In the genomic region with DNA sequence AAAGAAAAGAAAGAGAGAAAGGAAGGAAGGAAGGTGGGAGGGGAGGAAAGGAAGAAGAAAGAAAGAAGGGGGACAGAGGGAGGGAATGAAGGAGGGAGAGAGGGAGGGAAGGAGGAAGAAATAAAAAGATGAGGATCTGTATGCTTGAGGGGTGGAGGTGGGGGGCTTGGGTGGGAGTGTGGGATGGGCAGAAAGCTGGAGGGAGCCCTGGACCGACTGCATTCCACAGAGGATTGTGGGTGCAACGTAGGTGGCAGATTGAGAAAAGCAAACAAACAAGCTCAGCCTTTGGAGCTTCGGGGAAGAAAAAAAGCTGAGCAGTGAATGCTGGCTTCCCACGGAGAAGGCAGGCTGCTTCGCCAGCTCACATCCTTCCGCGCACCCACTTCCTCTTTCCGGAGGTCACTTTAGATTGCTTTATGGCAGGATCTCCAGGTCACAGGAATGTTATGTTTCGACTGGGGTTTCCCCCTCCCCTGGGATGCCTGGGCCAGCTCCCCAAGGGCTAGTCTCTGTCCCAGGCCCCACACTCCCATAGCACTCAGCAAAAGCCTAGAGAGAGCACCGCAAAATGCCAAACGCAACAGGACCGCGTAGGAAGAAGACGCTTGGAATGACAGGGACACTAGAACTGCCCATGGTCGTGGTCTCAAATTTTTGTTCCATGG, we compare ENCODE assay signal across 1 cellular context.
A peak's percentile ranks its signal among the peaks of the same experiment; 100 is the strongest.
TF ChIP-seq lines count a peak whose summit lies in the region.

No MANE protein-coding gene starts in this region.

TF ChIP-seq in HepG2, 621 proteins besides CTCF, POLR2A, EP300 and RAD21 (continued from another document and continues in another):
- TF ChIP-seq, protein P1, sequence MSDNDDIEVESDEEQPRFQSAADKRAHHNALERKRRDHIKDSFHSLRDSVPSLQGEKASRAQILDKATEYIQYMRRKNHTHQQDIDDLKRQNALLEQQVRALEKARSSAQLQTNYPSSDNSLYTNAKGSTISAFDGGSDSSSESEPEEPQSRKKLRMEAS (IDR thresholded peaks at IDR 0.05): peak; percentile 70
- TF ChIP-seq, protein P2, sequence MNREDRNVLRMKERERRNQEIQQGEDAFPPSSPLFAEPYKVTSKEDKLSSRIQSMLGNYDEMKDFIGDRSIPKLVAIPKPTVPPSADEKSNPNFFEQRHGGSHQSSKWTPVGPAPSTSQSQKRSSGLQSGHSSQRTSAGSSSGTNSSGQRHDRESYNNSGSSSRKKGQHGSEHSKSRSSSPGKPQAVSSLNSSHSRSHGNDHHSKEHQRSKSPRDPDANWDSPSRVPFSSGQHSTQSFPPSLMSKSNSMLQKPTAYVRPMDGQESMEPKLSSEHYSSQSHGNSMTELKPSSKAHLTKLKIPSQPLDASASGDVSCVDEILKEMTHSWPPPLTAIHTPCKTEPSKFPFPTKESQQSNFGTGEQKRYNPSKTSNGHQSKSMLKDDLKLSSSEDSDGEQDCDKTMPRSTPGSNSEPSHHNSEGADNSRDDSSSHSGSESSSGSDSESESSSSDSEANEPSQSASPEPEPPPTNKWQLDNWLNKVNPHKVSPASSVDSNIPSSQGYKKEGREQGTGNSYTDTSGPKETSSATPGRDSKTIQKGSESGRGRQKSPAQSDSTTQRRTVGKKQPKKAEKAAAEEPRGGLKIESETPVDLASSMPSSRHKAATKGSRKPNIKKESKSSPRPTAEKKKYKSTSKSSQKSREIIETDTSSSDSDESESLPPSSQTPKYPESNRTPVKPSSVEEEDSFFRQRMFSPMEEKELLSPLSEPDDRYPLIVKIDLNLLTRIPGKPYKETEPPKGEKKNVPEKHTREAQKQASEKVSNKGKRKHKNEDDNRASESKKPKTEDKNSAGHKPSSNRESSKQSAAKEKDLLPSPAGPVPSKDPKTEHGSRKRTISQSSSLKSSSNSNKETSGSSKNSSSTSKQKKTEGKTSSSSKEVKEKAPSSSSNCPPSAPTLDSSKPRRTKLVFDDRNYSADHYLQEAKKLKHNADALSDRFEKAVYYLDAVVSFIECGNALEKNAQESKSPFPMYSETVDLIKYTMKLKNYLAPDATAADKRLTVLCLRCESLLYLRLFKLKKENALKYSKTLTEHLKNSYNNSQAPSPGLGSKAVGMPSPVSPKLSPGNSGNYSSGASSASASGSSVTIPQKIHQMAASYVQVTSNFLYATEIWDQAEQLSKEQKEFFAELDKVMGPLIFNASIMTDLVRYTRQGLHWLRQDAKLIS (CRISPR knock-in tag; IDR thresholded peaks at IDR 0.05): no peak
- TF ChIP-seq ZBTB3 (CRISPR knock-in tag; IDR thresholded peaks at IDR 0.05; ENCODE audit: borderline replicate concordance, low read depth): no peak
- peak; percentile 48; the same call in 1 of the 2 replicates for TF ChIP-seq ZNF605 (CRISPR knock-in tag; IDR thresholded peaks at IDR 0.05)
- no peak for TF ChIP-seq ZNF83 (CRISPR knock-in tag; IDR thresholded peaks at IDR 0.05; ENCODE audit: borderline replicate concordance)
- no peak for TF ChIP-seq ZSCAN25 (CRISPR knock-in tag; IDR thresholded peaks at IDR 0.05)
- 0 out of 2 replicates have a peak, but pooled peaks have one; percentile 30 for TF ChIP-seq PRMT3 (CRISPR knock-in tag; IDR thresholded peaks at IDR 0.05; ENCODE audit: borderline replicate concordance, low read depth)
- no peak for TF ChIP-seq RARG (CRISPR knock-in tag; IDR thresholded peaks at IDR 0.05; ENCODE audit: low read depth)
- TF ChIP-seq, protein P3, sequence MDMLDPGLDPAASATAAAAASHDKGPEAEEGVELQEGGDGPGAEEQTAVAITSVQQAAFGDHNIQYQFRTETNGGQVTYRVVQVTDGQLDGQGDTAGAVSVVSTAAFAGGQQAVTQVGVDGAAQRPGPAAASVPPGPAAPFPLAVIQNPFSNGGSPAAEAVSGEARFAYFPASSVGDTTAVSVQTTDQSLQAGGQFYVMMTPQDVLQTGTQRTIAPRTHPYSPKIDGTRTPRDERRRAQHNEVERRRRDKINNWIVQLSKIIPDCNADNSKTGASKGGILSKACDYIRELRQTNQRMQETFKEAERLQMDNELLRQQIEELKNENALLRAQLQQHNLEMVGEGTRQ (IDR thresholded peaks at IDR 0.05; ENCODE audit: low read depth, low read length): no peak
- TF ChIP-seq, protein P3 (CRISPR knock-in tag; IDR thresholded peaks at IDR 0.05; ENCODE audit: borderline replicate concordance): no peak
- TF ChIP-seq, protein P4, sequence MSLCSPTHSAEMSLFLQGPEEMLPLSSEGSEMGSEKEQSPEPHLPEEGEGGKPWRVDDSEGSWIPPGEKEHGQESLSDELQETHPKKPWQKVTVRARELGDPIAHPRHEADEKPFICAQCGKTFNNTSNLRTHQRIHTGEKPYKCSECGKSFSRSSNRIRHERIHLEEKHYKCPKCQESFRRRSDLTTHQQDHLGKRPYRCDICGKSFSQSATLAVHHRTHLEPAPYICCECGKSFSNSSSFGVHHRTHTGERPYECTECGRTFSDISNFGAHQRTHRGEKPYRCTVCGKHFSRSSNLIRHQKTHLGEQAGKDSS (CRISPR knock-in tag; IDR thresholded peaks at IDR 0.05; ENCODE audit: borderline replicate concordance, low read depth): no peak
- no peak for TF ChIP-seq GTF3A (CRISPR knock-in tag; conservative IDR thresholded peaks at IDR 0.05)
- no peak for TF ChIP-seq PAF1 (CRISPR knock-in tag; IDR thresholded peaks at IDR 0.05)
- no peak for TF ChIP-seq PCBP1 (IDR thresholded peaks at IDR 0.05; ENCODE audit: borderline replicate concordance, low read depth, low read length)
- no peak for TF ChIP-seq TSC22D2 (CRISPR knock-in tag; IDR thresholded peaks at IDR 0.05; ENCODE audit: borderline replicate concordance)
- TF ChIP-seq ZNF225 (CRISPR knock-in tag; IDR thresholded peaks at IDR 0.05): no peak
- no peak for TF ChIP-seq RELA (CRISPR knock-in tag; IDR thresholded peaks at IDR 0.05)
- TF ChIP-seq, protein P5, sequence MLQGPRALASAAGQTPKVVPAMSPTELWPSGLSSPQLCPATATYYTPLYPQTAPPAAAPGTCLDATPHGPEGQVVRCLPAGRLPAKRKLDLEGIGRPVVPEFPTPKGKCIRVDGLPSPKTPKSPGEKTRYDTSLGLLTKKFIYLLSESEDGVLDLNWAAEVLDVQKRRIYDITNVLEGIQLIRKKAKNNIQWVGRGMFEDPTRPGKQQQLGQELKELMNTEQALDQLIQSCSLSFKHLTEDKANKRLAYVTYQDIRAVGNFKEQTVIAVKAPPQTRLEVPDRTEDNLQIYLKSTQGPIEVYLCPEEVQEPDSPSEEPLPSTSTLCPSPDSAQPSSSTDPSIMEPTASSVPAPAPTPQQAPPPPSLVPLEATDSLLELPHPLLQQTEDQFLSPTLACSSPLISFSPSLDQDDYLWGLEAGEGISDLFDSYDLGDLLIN (CRISPR knock-in tag; IDR thresholded peaks at IDR 0.05; ENCODE audit: borderline replicate concordance): no peak
- TF ChIP-seq, protein P6, sequence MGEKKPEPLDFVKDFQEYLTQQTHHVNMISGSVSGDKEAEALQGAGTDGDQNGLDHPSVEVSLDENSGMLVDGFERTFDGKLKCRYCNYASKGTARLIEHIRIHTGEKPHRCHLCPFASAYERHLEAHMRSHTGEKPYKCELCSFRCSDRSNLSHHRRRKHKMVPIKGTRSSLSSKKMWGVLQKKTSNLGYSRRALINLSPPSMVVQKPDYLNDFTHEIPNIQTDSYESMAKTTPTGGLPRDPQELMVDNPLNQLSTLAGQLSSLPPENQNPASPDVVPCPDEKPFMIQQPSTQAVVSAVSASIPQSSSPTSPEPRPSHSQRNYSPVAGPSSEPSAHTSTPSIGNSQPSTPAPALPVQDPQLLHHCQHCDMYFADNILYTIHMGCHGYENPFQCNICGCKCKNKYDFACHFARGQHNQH (CRISPR knock-in tag; IDR thresholded peaks at IDR 0.05): peak; percentile 78
- peak; percentile 51; the same call in 1 of the 2 replicates for TF ChIP-seq KMT2A (CRISPR knock-in tag; IDR thresholded peaks at IDR 0.05)
- peak; percentile 44 for TF ChIP-seq GABPA (IDR thresholded peaks at IDR 0.05; ENCODE audit: low read depth, low read length)
- TF ChIP-seq GABPA (CRISPR knock-in tag; IDR thresholded peaks at IDR 0.05; ENCODE audit: low read depth): peak; percentile 83
- TF ChIP-seq CHCHD3 (CRISPR knock-in tag; IDR thresholded peaks at IDR 0.05): no peak
- TF ChIP-seq, protein P7, sequence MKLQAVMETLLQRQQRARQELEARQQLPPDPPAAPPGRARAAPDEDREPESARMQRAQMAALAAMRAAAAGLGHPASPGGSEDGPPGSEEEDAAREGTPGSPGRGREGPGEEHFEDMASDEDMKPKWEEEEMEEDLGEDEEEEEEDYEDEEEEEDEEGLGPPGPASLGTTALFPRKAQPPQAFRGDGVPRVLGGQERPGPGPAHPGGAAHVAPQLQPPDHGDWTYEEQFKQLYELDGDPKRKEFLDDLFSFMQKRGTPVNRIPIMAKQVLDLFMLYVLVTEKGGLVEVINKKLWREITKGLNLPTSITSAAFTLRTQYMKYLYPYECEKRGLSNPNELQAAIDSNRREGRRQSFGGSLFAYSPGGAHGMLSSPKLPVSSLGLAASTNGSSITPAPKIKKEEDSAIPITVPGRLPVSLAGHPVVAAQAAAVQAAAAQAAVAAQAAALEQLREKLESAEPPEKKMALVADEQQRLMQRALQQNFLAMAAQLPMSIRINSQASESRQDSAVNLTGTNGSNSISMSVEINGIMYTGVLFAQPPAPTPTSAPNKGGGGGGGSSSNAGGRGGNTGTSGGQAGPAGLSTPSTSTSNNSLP (IDR thresholded peaks at IDR 0.05; ENCODE audit: low read depth, low read length): no peak
- TF ChIP-seq ZNF629 (CRISPR knock-in tag; conservative IDR thresholded peaks at IDR 0.05): no peak
- TF ChIP-seq, protein P8, sequence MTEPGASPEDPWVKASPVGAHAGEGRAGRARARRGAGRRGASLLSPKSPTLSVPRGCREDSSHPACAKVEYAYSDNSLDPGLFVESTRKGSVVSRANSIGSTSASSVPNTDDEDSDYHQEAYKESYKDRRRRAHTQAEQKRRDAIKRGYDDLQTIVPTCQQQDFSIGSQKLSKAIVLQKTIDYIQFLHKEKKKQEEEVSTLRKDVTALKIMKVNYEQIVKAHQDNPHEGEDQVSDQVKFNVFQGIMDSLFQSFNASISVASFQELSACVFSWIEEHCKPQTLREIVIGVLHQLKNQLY (CRISPR knock-in tag; IDR thresholded peaks at IDR 0.05): peak; percentile 37; the same call in 1 of the 2 replicates
- TF ChIP-seq MTA1 (CRISPR knock-in tag; IDR thresholded peaks at IDR 0.05; ENCODE audit: borderline replicate concordance): no peak; the same call in 1 of the 2 replicates
- TF ChIP-seq, protein P9, sequence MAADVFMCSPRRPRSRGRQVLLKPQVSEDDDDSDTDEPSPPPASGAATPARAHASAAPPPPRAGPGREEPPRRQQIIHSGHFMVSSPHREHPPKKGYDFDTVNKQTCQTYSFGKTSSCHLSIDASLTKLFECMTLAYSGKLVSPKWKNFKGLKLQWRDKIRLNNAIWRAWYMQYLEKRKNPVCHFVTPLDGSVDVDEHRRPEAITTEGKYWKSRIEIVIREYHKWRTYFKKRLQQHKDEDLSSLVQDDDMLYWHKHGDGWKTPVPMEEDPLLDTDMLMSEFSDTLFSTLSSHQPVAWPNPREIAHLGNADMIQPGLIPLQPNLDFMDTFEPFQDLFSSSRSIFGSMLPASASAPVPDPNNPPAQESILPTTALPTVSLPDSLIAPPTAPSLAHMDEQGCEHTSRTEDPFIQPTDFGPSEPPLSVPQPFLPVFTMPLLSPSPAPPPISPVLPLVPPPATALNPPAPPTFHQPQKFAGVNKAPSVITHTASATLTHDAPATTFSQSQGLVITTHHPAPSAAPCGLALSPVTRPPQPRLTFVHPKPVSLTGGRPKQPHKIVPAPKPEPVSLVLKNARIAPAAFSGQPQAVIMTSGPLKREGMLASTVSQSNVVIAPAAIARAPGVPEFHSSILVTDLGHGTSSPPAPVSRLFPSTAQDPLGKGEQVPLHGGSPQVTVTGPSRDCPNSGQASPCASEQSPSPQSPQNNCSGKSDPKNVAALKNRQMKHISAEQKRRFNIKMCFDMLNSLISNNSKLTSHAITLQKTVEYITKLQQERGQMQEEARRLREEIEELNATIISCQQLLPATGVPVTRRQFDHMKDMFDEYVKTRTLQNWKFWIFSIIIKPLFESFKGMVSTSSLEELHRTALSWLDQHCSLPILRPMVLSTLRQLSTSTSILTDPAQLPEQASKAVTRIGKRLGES (CRISPR knock-in tag; IDR thresholded peaks at IDR 0.05; ENCODE audit: borderline replicate concordance): no peak
- no peak for TF ChIP-seq ZEB1 (IDR thresholded peaks at IDR 0.05; ENCODE audit: insufficient replicate concordance, low read depth)
- TF ChIP-seq PITX1 (CRISPR knock-in tag; IDR thresholded peaks at IDR 0.05): peak; percentile 43
- TF ChIP-seq, protein P10, sequence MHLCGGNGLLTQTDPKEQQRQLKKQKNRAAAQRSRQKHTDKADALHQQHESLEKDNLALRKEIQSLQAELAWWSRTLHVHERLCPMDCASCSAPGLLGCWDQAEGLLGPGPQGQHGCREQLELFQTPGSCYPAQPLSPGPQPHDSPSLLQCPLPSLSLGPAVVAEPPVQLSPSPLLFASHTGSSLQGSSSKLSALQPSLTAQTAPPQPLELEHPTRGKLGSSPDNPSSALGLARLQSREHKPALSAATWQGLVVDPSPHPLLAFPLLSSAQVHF (CRISPR knock-in tag; IDR thresholded peaks at IDR 0.05): no peak
- no peak for TF ChIP-seq ZIK1 (CRISPR knock-in tag; IDR thresholded peaks at IDR 0.05; ENCODE audit: borderline replicate concordance, low read depth)
- peak; percentile 38; the same call in 1 of the 2 replicates for TF ChIP-seq MIER2 (CRISPR knock-in tag; IDR thresholded peaks at IDR 0.05)
- TF ChIP-seq ZNF619 (CRISPR knock-in tag; IDR thresholded peaks at IDR 0.05): no peak
- TF ChIP-seq HOXA9 (CRISPR knock-in tag; IDR thresholded peaks at IDR 0.05; ENCODE audit: borderline replicate concordance): no peak
- TF ChIP-seq ZNF878 (CRISPR knock-in tag; IDR thresholded peaks at IDR 0.05): 0 out of 2 replicates have a peak, but pooled peaks have one; percentile 52
- TF ChIP-seq SRSF1 (optimal IDR thresholded peaks at IDR 0.05; ENCODE audit: low read depth, low read length): no peak
- TF ChIP-seq MAZ (IDR thresholded peaks at IDR 0.05; ENCODE audit: borderline replicate concordance, low read depth, low read length): no peak
- TF ChIP-seq MAZ (CRISPR knock-in tag; IDR thresholded peaks at IDR 0.05; ENCODE audit: low read depth): peak; percentile 21; the same call in 1 of the 2 replicates
- no peak for TF ChIP-seq ZNF264 (CRISPR knock-in tag; IDR thresholded peaks at IDR 0.05)
- peak; percentile 62 for TF ChIP-seq PHF5A (CRISPR knock-in tag; IDR thresholded peaks at IDR 0.05; ENCODE audit: low read depth, unreplicated experiment)
- no peak for TF ChIP-seq ZZZ3 (CRISPR knock-in tag; IDR thresholded peaks at IDR 0.05; ENCODE audit: borderline replicate concordance)
- peak; percentile 50; the same call in 1 of the 2 replicates for TF ChIP-seq HOXA3 (CRISPR knock-in tag; IDR thresholded peaks at IDR 0.05)
- TF ChIP-seq, protein P11, sequence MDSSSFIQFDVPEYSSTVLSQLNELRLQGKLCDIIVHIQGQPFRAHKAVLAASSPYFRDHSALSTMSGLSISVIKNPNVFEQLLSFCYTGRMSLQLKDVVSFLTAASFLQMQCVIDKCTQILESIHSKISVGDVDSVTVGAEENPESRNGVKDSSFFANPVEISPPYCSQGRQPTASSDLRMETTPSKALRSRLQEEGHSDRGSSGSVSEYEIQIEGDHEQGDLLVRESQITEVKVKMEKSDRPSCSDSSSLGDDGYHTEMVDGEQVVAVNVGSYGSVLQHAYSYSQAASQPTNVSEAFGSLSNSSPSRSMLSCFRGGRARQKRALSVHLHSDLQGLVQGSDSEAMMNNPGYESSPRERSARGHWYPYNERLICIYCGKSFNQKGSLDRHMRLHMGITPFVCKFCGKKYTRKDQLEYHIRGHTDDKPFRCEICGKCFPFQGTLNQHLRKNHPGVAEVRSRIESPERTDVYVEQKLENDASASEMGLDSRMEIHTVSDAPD (CRISPR knock-in tag; IDR thresholded peaks at IDR 0.05): no peak
- peak; percentile 80 for TF ChIP-seq FOXA3 (CRISPR knock-in tag; IDR thresholded peaks at IDR 0.05)
